Comparison of ENCODE assay signal across 2 cellular contexts in genomic region chr19:35299523-35300339, GRCh38.
TF ChIP-seq lines count a peak whose summit lies in the region.

No MANE protein-coding gene starts in this region.

TF ChIP-seq in SK-N-SH, 30 proteins besides CTCF, POLR2A, EP300 and RAD21 (continued from another document):
- TF ChIP-seq GABPA (IDR thresholded peaks at IDR 0.05; ENCODE audit: low read depth) (no peak), NRF1 (IDR thresholded peaks at IDR 0.05; ENCODE audit: low read depth, low read length) (no peak)
TF ChIP-seq in SK-N-SH: peak in this region for 0.

TF ChIP-seq in SK-N-SH treated with all-trans-retinoic acid at 6 μM for 48 hours, 23 proteins besides CTCF, POLR2A, EP300 and RAD21 (continued from another document):
- no peak for TF ChIP-seq CSRNP3 (CRISPR knock-in tag; IDR thresholded peaks at IDR 0.05)
- no peak for TF ChIP-seq RARB (CRISPR knock-in tag; IDR thresholded peaks at IDR 0.05)
- no peak for TF ChIP-seq ZFP30 (CRISPR knock-in tag; IDR thresholded peaks at IDR 0.05)
- no peak for TF ChIP-seq PATZ1 (CRISPR knock-in tag; IDR thresholded peaks at IDR 0.05; ENCODE audit: borderline replicate concordance)
- TF ChIP-seq PPARA (CRISPR knock-in tag; IDR thresholded peaks at IDR 0.05; ENCODE audit: borderline replicate concordance): no peak
- TF ChIP-seq SNAI2 (CRISPR knock-in tag; IDR thresholded peaks at IDR 0.05): no peak
- TF ChIP-seq BACH2 (CRISPR knock-in tag; IDR thresholded peaks at IDR 0.05; ENCODE audit: borderline replicate concordance): no peak
- no peak for TF ChIP-seq TSHZ2 (CRISPR knock-in tag; IDR thresholded peaks at IDR 0.05)
- TF ChIP-seq POU6F1 (CRISPR knock-in tag; IDR thresholded peaks at IDR 0.05; ENCODE audit: borderline replicate concordance, low read depth): no peak
- no peak for TF ChIP-seq TOX (CRISPR knock-in tag; IDR thresholded peaks at IDR 0.05; ENCODE audit: borderline replicate concordance)
